1 cellular context compared by ENCODE assay signal in the genomic region with DNA sequence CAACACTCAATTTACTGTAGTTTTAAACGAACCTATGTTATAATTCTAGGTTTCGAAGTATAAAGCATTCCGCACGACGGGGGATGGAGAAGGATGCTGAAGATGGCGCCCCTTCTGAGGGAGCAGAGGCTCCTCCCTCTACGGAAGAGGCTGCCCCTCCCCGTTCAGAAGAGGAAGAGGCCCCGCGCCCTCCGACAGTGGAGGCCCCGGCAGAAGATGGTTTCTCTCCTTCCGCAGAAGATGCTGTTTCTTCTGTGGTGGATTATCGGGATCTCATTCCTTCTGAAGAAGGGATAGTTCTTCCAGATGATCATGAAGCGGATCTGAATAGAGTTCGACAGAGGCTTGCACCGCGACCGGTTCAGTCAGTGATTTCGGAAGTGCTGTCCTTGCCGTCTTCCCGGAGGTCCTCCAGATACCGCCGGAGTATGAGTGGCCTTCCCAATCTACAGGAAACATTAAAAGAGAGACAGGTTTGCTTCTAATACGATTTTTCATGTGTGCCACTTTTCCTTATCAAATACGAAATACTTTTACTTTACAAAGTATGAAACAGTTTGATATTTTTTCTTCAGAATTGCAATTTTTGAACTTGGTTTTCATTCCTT.
TF ChIP-seq lines count a peak whose summit lies in the region.

No MANE protein-coding gene starts in this region.

TF ChIP-seq in K562, 482 proteins besides CTCF, POLR2A, EP300 and RAD21 (continued from another document and continues in another):
- TF ChIP-seq ZNF277 (CRISPR knock-in tag; IDR thresholded peaks at IDR 0.05; ENCODE audit: borderline replicate concordance) (no peak), EP400 (IDR thresholded peaks at IDR 0.05) (peak; percentile 24; the same call in 1 of the 2 replicates), MBD2 (IDR thresholded peaks at IDR 0.05; ENCODE audit: borderline replicate concordance, low read depth) (no peak; the same call in 1 of the 2 replicates), KDM4B (IDR thresholded peaks at IDR 0.05; ENCODE audit: borderline replicate concordance in 2 of 2, low read depth in 1 of 2) (0 out of 4 replicates have a peak, but pooled peaks of 1 of the 2 experiments have one; percentile 48), SMARCA4 (IDR thresholded peaks at IDR 0.05) (0 out of 2 replicates have a peak, but pooled peaks have one; percentile 50), RBBP5 (IDR thresholded peaks at IDR 0.05; ENCODE audit: borderline replicate concordance, insufficient read depth, low read length, poor library complexity, severe bottlenecking) (peak; percentile 80), GATA2 (CRISPR knock-in tag; IDR thresholded peaks at IDR 0.05) (no peak), PBX2 (CRISPR knock-in tag; IDR thresholded peaks at IDR 0.05; ENCODE audit: low read depth) (no peak), PBX2 (tag; conservative IDR thresholded peaks at IDR 0.05; ENCODE audit: low read depth) (no peak), ATF7 (IDR thresholded peaks at IDR 0.05) (peak; percentile 38; the same call in 1 of the 2 replicates), BCOR (IDR thresholded peaks at IDR 0.05) (no peak), HEY1 (CRISPR knock-in tag; IDR thresholded peaks at IDR 0.05; ENCODE audit: borderline replicate concordance) (no peak), NFIC (IDR thresholded peaks at IDR 0.05) (peak; percentile 24; the same call in 1 of the 2 replicates), PHB2 (IDR thresholded peaks at IDR 0.05; ENCODE audit: low read depth) (no peak), KLF10 (CRISPR knock-in tag; IDR thresholded peaks at IDR 0.05) (no peak), OTX1 (CRISPR knock-in tag; IDR thresholded peaks at IDR 0.05) (no peak), HCFC1 (IDR thresholded peaks at IDR 0.05; ENCODE audit: low read depth, low read length) (0 out of 2 replicates have a peak, but pooled peaks have one; percentile 11), BMI1 (IDR thresholded peaks at IDR 0.05; ENCODE audit: low read length) (no peak), TAF1 (IDR thresholded peaks at IDR 0.05; ENCODE audit: control insufficient read depth, extremely low read depth, insufficient read depth, low read length, severe bottlenecking) (peak; percentile 67), ZNF431 (CRISPR knock-in tag; IDR thresholded peaks at IDR 0.05) (no peak), KDM1A (IDR thresholded peaks at IDR 0.05) (peak; percentile 43 to 68; a peak in 3 of 4 replicates), ZFP36 (IDR thresholded peaks at IDR 0.05; ENCODE audit: low read depth, low read length, partially characterized antibody) (no peak), ETV1 (tag; conservative IDR thresholded peaks at IDR 0.05; ENCODE audit: low read depth) (peak; percentile 81), PHF20 (IDR thresholded peaks at IDR 0.05; ENCODE audit: partially characterized antibody) (peak; percentile 89), ZKSCAN8 (CRISPR knock-in tag; IDR thresholded peaks at IDR 0.05) (no peak), SUPT5H (IDR thresholded peaks at IDR 0.05) (peak; percentile 87), TBP (optimal IDR thresholded peaks at IDR 0.05; ENCODE audit: low read depth, low read length) (peak; percentile 50), RBM34 (IDR thresholded peaks at IDR 0.05; ENCODE audit: borderline replicate concordance, insufficient read depth, low read length) (no peak), GABPB1 (CRISPR knock-in tag; IDR thresholded peaks at IDR 0.05) (0 out of 2 replicates have a peak, but pooled peaks have one; percentile 50), CTBP1 (IDR thresholded peaks at IDR 0.05; ENCODE audit: borderline replicate concordance) (peak; percentile 93), ASH1L (IDR thresholded peaks at IDR 0.05; ENCODE audit: borderline replicate concordance, low read depth, partially characterized antibody) (no peak), CC2D1A (IDR thresholded peaks at IDR 0.05) (0 out of 2 replicates have a peak, but pooled peaks have one; percentile 33), TAF7 (tag; IDR thresholded peaks at IDR 0.05) (no peak; the same call in 1 of the 2 replicates), ZNF232 (CRISPR knock-in tag; IDR thresholded peaks at IDR 0.05) (no peak), FOXK1 (CRISPR knock-in tag; IDR thresholded peaks at IDR 0.05; ENCODE audit: borderline replicate concordance) (0 out of 2 replicates have a peak, but pooled peaks have one; percentile 15), ZFX (CRISPR knock-in tag; IDR thresholded peaks at IDR 0.05) (peak; percentile 85), EHMT2 (IDR thresholded peaks at IDR 0.05) (peak; percentile 43; the same call in 1 of the 2 replicates), MLLT1 (IDR thresholded peaks at IDR 0.05) (no peak), MECOM (CRISPR knock-in tag; IDR thresholded peaks at IDR 0.05) (0 out of 2 replicates have a peak, but pooled peaks have one; percentile 22), RB1 (IDR thresholded peaks at IDR 0.05; ENCODE audit: low read depth) (peak; percentile 34; the same call in 1 of the 2 replicates), MAZ (CRISPR knock-in tag; conservative IDR thresholded peaks at IDR 0.05 in 1 of 2, IDR thresholded peaks at IDR 0.05 in 1 of 2) (peak; percentile 50 to 90; a peak in 3 of 4 replicates), GATAD2A (IDR thresholded peaks at IDR 0.05) (no peak), ZNF384 (IDR thresholded peaks at IDR 0.05; ENCODE audit: low read depth, low read length) (no peak), ZNF785 (CRISPR knock-in tag; IDR thresholded peaks at IDR 0.05) (no peak), ZNF239 (CRISPR knock-in tag; IDR thresholded peaks at IDR 0.05) (no peak), RBFOX2 (IDR thresholded peaks at IDR 0.05; ENCODE audit: low read depth, low read length) (peak; percentile 72), ZNF699 (CRISPR knock-in tag; IDR thresholded peaks at IDR 0.05; ENCODE audit: insufficient replicate concordance) (no peak), RBM25 (IDR thresholded peaks at IDR 0.05; ENCODE audit: low read depth, low read length, severe bottlenecking) (no peak), MAFG (tag; conservative IDR thresholded peaks at IDR 0.05) (no peak), LARP7 (IDR thresholded peaks at IDR 0.05) (no peak), TFAP4 (CRISPR knock-in tag; IDR thresholded peaks at IDR 0.05; ENCODE audit: borderline replicate concordance) (0 out of 2 replicates have a peak, but pooled peaks have one; percentile 14), HNRNPLL (IDR thresholded peaks at IDR 0.05; ENCODE audit: low read depth, low read length, poor library complexity, severe bottlenecking) (peak; percentile 51)
- TF ChIP-seq, protein P1, sequence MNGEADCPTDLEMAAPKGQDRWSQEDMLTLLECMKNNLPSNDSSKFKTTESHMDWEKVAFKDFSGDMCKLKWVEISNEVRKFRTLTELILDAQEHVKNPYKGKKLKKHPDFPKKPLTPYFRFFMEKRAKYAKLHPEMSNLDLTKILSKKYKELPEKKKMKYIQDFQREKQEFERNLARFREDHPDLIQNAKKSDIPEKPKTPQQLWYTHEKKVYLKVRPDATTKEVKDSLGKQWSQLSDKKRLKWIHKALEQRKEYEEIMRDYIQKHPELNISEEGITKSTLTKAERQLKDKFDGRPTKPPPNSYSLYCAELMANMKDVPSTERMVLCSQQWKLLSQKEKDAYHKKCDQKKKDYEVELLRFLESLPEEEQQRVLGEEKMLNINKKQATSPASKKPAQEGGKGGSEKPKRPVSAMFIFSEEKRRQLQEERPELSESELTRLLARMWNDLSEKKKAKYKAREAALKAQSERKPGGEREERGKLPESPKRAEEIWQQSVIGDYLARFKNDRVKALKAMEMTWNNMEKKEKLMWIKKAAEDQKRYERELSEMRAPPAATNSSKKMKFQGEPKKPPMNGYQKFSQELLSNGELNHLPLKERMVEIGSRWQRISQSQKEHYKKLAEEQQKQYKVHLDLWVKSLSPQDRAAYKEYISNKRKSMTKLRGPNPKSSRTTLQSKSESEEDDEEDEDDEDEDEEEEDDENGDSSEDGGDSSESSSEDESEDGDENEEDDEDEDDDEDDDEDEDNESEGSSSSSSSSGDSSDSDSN (IDR thresholded peaks at IDR 0.05; ENCODE audit: borderline replicate concordance in 1 of 2, low read depth in 2 of 2, low read length in 2 of 2) = peak in 1 of 2 experiments; percentile 63; a peak in 1 of 4 replicates
- TF ChIP-seq, protein P2, sequence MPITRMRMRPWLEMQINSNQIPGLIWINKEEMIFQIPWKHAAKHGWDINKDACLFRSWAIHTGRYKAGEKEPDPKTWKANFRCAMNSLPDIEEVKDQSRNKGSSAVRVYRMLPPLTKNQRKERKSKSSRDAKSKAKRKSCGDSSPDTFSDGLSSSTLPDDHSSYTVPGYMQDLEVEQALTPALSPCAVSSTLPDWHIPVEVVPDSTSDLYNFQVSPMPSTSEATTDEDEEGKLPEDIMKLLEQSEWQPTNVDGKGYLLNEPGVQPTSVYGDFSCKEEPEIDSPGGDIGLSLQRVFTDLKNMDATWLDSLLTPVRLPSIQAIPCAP (CRISPR knock-in tag; IDR thresholded peaks at IDR 0.05; ENCODE audit: borderline replicate concordance) = no peak
- TF ChIP-seq, protein P3, sequence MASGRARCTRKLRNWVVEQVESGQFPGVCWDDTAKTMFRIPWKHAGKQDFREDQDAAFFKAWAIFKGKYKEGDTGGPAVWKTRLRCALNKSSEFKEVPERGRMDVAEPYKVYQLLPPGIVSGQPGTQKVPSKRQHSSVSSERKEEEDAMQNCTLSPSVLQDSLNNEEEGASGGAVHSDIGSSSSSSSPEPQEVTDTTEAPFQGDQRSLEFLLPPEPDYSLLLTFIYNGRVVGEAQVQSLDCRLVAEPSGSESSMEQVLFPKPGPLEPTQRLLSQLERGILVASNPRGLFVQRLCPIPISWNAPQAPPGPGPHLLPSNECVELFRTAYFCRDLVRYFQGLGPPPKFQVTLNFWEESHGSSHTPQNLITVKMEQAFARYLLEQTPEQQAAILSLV (tag; IDR thresholded peaks at IDR 0.05) = no peak
- TF ChIP-seq, protein P4, sequence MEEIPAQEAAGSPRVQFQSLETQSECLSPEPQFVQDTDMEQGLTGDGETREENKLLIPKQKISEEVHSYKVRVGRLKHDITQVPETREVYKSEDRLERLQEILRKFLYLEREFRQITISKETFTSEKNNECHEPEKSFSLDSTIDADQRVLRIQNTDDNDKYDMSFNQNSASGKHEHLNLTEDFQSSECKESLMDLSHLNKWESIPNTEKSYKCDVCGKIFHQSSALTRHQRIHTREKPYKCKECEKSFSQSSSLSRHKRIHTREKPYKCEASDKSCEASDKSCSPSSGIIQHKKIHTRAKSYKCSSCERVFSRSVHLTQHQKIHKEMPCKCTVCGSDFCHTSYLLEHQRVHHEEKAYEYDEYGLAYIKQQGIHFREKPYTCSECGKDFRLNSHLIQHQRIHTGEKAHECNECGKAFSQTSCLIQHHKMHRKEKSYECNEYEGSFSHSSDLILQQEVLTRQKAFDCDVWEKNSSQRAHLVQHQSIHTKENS (CRISPR knock-in tag; IDR thresholded peaks at IDR 0.05) = no peak
- TF ChIP-seq, protein P5, sequence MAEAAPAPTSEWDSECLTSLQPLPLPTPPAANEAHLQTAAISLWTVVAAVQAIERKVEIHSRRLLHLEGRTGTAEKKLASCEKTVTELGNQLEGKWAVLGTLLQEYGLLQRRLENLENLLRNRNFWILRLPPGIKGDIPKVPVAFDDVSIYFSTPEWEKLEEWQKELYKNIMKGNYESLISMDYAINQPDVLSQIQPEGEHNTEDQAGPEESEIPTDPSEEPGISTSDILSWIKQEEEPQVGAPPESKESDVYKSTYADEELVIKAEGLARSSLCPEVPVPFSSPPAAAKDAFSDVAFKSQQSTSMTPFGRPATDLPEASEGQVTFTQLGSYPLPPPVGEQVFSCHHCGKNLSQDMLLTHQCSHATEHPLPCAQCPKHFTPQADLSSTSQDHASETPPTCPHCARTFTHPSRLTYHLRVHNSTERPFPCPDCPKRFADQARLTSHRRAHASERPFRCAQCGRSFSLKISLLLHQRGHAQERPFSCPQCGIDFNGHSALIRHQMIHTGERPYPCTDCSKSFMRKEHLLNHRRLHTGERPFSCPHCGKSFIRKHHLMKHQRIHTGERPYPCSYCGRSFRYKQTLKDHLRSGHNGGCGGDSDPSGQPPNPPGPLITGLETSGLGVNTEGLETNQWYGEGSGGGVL (CRISPR knock-in tag; IDR thresholded peaks at IDR 0.05) = no peak
